In the genomic region with DNA sequence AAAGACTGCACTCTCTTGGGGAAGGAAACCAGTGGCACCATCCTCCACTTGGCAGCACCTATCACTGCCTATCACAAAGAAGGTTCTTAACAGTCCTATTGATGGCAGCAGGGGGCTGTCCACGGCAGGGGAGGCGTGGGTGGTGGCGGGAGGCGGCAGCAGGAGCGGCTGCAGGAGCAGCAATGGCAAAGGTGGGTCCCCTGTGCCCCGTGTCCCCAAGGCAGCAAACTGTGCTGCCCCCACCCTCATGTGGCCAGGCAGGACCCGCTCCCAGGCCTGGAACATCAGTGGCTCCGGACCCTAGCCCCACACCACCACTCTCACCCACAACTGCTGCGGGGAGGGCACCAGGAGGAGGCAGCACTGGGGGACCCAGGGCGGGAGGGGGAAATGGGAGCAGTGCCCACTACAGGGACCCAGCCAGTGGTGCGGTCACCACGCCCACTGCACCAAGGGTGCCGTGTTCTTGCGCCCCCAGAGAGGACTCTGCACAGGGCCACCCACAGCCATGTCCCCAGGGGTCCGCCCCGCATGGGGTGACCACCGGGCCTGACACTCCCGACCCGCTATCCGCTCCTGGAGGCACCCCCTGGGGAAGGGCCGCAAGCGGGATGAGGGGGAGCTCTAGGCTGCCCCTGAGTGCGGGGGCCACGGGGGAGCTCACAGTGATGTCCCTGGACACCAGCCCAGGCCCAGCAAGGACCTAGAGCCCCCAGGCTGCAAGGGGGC, we compare ENCODE assay signal across 29 cellular contexts.
"Had no signal": no experiment of that assay in that cellular context is flagged by ENCODE, and none has a peak within 500 bp of the region (broad histone marks: within the 10 kb centered on the region; RNA-seq: fewer than 3 reads in every experiment).

No MANE protein-coding gene starts in this region.

- H3K27ac ChIP-seq: brain microvascular endothelial cell, coronary artery, dorsolateral prefrontal cortex, gastroesophageal sphincter, hepatocyte, left lung, lower lobe of right lung, pancreas, psoas muscle, upper lobe of right lung, WERI-Rb-1 had no signal

- H3K27me3 ChIP-seq: brain microvascular endothelial cell, dorsolateral prefrontal cortex, gastroesophageal sphincter, hepatocyte, left lung, pancreas, upper lobe of right lung had no signal

- H3K4me1 ChIP-seq: gastroesophageal sphincter, left lung, lower lobe of right lung, pancreas, psoas muscle, upper lobe of right lung had no signal

- DNase-seq: activated CD4-positive, alpha-beta memory T cell treated with anti-CD3 and anti-CD28 coated beads, Interleukin-2, amount 10 ng/mL, durations not matched to agents 7 days and 5 days; activated CD4-positive, alpha-beta T cell treated with anti-CD3 and anti-CD28 coated beads for 1 hour; activated CD4-positive, alpha-beta T cell treated with anti-CD3 and anti-CD28 coated beads, Interleukin-2, amount 10 ng/mL, durations not matched to agents 7 days and 5 days; activated CD8-positive, alpha-beta memory T cell treated with anti-CD3 and anti-CD28 coated beads, Interleukin-2, amount 50 U/mL, for 48 hours; activated gamma-delta T cell; activated naive CD4-positive, alpha-beta T cell treated with anti-CD3 and anti-CD28 coated beads, Interleukin-2, amount 10 ng/mL, durations not matched to agents 7 days and 5 days; activated naive CD8-positive, alpha-beta T cell treated with anti-CD3 and anti-CD28 coated beads, Interleukin-2, amount 10 ng/mL, durations not matched to agents 7 days and 5 days; activated T-cell treated with anti-CD3 and anti-CD28 coated beads, Interleukin-2, amount 50 U/mL, for 24 hours; brain microvascular endothelial cell; dorsolateral prefrontal cortex; effector memory CD4-positive, alpha-beta T cell; erythroblast; kidney glomerular epithelial cell; left lung; lower lobe of right lung; nephron progenitor cell; stimulated activated CD4-positive, alpha-beta T cell treated with anti-CD3 and anti-CD28 coated beads, Interleukin-15, amount 100 ng/mL, for 24 hours; stimulated activated CD4-positive, alpha-beta T cell treated with anti-CD3 and anti-CD28 coated beads, Interleukin-2, amount 100 ng/mL, for 24 hours; stimulated activated naive CD4-positive, alpha-beta T cell treated with Interleukin-2 at 50 U/mL for 16 hours; substantia nigra; T-helper 17 cell; T1000; upper lobe of right lung; WERI-Rb-1 had no signal

- ATAC-seq: gastroesophageal sphincter, left lung, pancreas, psoas muscle, T-helper 17 cell, upper lobe of right lung had no signal

- H3K4me2 ChIP-seq: hepatocyte had no signal

- H3K4me3 ChIP-seq: coronary artery, dorsolateral prefrontal cortex, gastroesophageal sphincter, hepatocyte, left lung, lower lobe of right lung, pancreas, psoas muscle, upper lobe of right lung had no signal

- H3K36me3 ChIP-seq: brain microvascular endothelial cell, gastroesophageal sphincter, left lung, lower lobe of right lung, pancreas, upper lobe of right lung, WERI-Rb-1 had no signal

- H3K9me3 ChIP-seq: gastroesophageal sphincter, left lung, lower lobe of right lung, pancreas, psoas muscle, upper lobe of right lung had no signal

- H2AFZ ChIP-seq: hepatocyte had no signal
